In genomic region chr3:30750967-30751366, GRCh38 we compare ENCODE assay signal across 22 cellular contexts.
DNase-seq lines count a peak whose midpoint lies in the region; ATAC-seq, FAIRE-seq and TF ChIP-seq lines count a peak whose summit lies in the region.
"Had no signal": no experiment of that assay in that cellular context is flagged by ENCODE, and none has a peak within 500 bp of the region (broad histone marks: within the 10 kb centered on the region; RNA-seq: fewer than 3 reads in every experiment).

No MANE protein-coding gene starts in this region.

- WGBS in A549 (ENCODE audit: missing lambda C conversion rate): 86% methylated on average over 7 of the region's 7 CpGs
- 85 to 86% methylated on average over 7 of the region's 7 CpGs for WGBS in GM23248 (ENCODE audit: low coverage in 1 of 2, low lambda C conversion rate in 2 of 2, missing lambda C conversion rate in 2 of 2), 2 experiments

- H3K4me3 Mint-ChIP-seq in dendritic cell treated with granulocyte-macrophage colony-stimulating factor and Interleukin-4, amounts not matched to agents 40 ng/mL and 50 ng/mL, for 4 days: no peak overlapping the region
- H3K4me3 Mint-ChIP-seq: CD8-positive, alpha-beta memory T cell had no signal

- TF ChIP-seq POLR2A in A549 (IDR thresholded peaks at IDR 0.05; ENCODE audit: low read length): no peak

- H3K36me3 Mint-ChIP-seq in dendritic cell treated with granulocyte-macrophage colony-stimulating factor and Interleukin-4, amounts not matched to agents 40 ng/mL and 50 ng/mL, for 4 days (ENCODE audit: low read depth): no peaks in the 10 kb centered on the region
- H3K36me3 Mint-ChIP-seq: CD8-positive, alpha-beta memory T cell; IgD-negative memory B cell had no signal

- H3K9ac ChIP-seq in GM23248: no peak overlapping the region

- H3K27ac Mint-ChIP-seq in dendritic cell treated with granulocyte-macrophage colony-stimulating factor and Interleukin-4, amounts not matched to agents 40 ng/mL and 50 ng/mL, for 4 days: peak overlapping the region; percentile 13
- H3K27ac Mint-ChIP-seq: IgD-negative memory B cell had no signal

- no peaks in the 10 kb centered on the region for H3K27me3 ChIP-seq in GM23248 (replicated peaks; ENCODE audit: insufficient read depth)
- H3K27me3 ChIP-seq: MG63, spleen had no signal

- POLR2A ChIA-PET in A549 (lab: Yijun Ruan, JAX): no interaction called here
- POLR2A ChIA-PET in GM10248 (lab: Yijun Ruan, JAX): no interaction called here

- FAIRE-seq in A549 (lab: Jason Lieb, UNC): no peak
- FAIRE-seq: RCC 7860 had no signal

- H3K4me2 ChIP-seq in A549 (no peak overlapping the region), GM23248 (ENCODE audit: unreplicated experiment) (no peak overlapping the region)

- no peak for DNase-seq in A549 (ENCODE audit: low read depth in 1 of 2, low spot score in 1 of 2)
- peak; percentile 15 for DNase-seq in COR-L47 (lab: John Stamatoyannopoulos, UW)
- peak; percentile 36 for DNase-seq in NCI-H146 treated with DMSO at 0.1 percent for 48 hours (lab: John Stamatoyannopoulos, UW; ENCODE audit: unreplicated experiment)
- DNase-seq in GM23248: no peak
- no peak for DNase-seq in germinal center (ENCODE audit: low spot score)
- no peak for DNase-seq in GM10248 (ENCODE audit: extremely low spot score)
- no peak for DNase-seq in T1000 (lab: John Stamatoyannopoulos, UW)
- DNase-seq: activated gamma-delta T cell, amniotic stem cell, NCI-H2029, retina, trophoblast cell had no signal

- no peaks in the 10 kb centered on the region for H3K36me3 ChIP-seq in GM23248 (ENCODE audit: low read depth)
- H3K36me3 ChIP-seq: MG63, spleen, WERI-Rb-1 had no signal

- TF ChIP-seq CTCF in A549 (IDR thresholded peaks at IDR 0.05) (no peak), GM10248 (IDR thresholded peaks at IDR 0.05; ENCODE audit: control extremely low read depth, extremely low read depth, low read depth, missing control alignments) (no peak)

- H3F3A ChIP-seq in GM23248 (ENCODE audit: insufficient read depth): peaks cover 14% of the 10 kb centered on the region

- in situ Hi-C loops in GM23248 (cut with MboI): no loop called here

- H2AFZ ChIP-seq in GM23248: no peak overlapping the region

- H3K9me3 ChIP-seq in A549 (no peaks in the 10 kb centered on the region), GM23248 (ENCODE audit: low read depth) (no peaks in the 10 kb centered on the region)
- H3K9me3 ChIP-seq: MG63, spleen had no signal

- H4K20me1 ChIP-seq in GM23248 (ENCODE audit: insufficient read depth): no peaks in the 10 kb centered on the region

- TF ChIP-seq EP300 in A549 (IDR thresholded peaks at IDR 0.05): no peak

- H3K4me1 ChIP-seq in A549: peaks cover 46% of the 10 kb centered on the region
- H3K4me1 ChIP-seq in GM23248 (ENCODE audit: insufficient read depth): peaks cover 37% of the 10 kb centered on the region

- H3K27me3 Mint-ChIP-seq in dendritic cell treated with granulocyte-macrophage colony-stimulating factor and Interleukin-4, amounts not matched to agents 40 ng/mL and 50 ng/mL, for 4 days: no peaks in the 10 kb centered on the region
- H3K27me3 Mint-ChIP-seq: stimulated activated naive CD8-positive, alpha-beta T cell treated with anti-CD3 and anti-CD28 coated beads, Interleukin-15, amount 100 ng/mL, for 72 hours had no signal

- TF ChIP-seq RAD21 in A549 (conservative IDR thresholded peaks at IDR 0.05 in 1 of 2, IDR thresholded peaks at IDR 0.05 in 1 of 2): no peak

- H3K4me1 Mint-ChIP-seq in dendritic cell treated with granulocyte-macrophage colony-stimulating factor and Interleukin-4, amounts not matched to agents 40 ng/mL and 50 ng/mL, for 4 days (ENCODE audit: low read depth): peaks cover 2% of the 10 kb centered on the region

- no peaks in the 10 kb centered on the region for H3K79me2 ChIP-seq in GM23248 (ENCODE audit: insufficient read depth)

- H3K9me3 Mint-ChIP-seq in dendritic cell treated with granulocyte-macrophage colony-stimulating factor and Interleukin-4, amounts not matched to agents 40 ng/mL and 50 ng/mL, for 4 days: no peaks in the 10 kb centered on the region
- H3K9me3 Mint-ChIP-seq: CD8-positive, alpha-beta memory T cell; stimulated activated naive CD8-positive, alpha-beta T cell treated with anti-CD3 and anti-CD28 coated beads, Interleukin-15, amount 100 ng/mL, for 72 hours had no signal

- H3K9me2 ChIP-seq in GM23248 (ENCODE audit: insufficient read depth): no peaks in the 10 kb centered on the region

- H3K4me3 ChIP-seq in A549 (no peak overlapping the region), GM23248 (no peak overlapping the region)
- H3K4me3 ChIP-seq: MG63, SK-N-MC, spleen had no signal

- ATAC-seq in A549: no peak

- CTCF ChIA-PET in A549 (lab: Yijun Ruan, JAX) (interaction anchor here (0.6 to 3.9 kb wide), 8 partner anchors 16 to 736 kb away, joined by 3 to 15 read pairs (median 4); no protein-coding TSS in a partner anchor), GM10248 (lab: Yijun Ruan, JAX) (interaction anchor here (0.7 to 2.4 kb wide), 4 partner anchors 8 to 738 kb away, joined by 3 to 9 read pairs (median 4); no protein-coding TSS in a partner anchor)

- H3K27ac ChIP-seq in A549 (peak overlapping the region; percentile 52 to 69; a peak in 4 of 6 replicates), GM23248 (no peak overlapping the region)
- H3K27ac ChIP-seq: epithelial cell of prostate, SK-N-MC, spleen, WERI-Rb-1 had no signal

- intact Hi-C loops in dendritic cell treated with granulocyte-macrophage colony-stimulating factor and Interleukin-4, amounts not matched to agents 40 ng/mL and 50 ng/mL, for 4 days (cut with micrococcal nuclease): no loop called here

TF ChIP-seq in A549, 52 proteins besides CTCF, POLR2A, EP300 and RAD21:
- no peak for TF ChIP-seq JUN (IDR thresholded peaks at IDR 0.05)
- no peak for TF ChIP-seq RARB (CRISPR knock-in tag; IDR thresholded peaks at IDR 0.05)
- no peak for TF ChIP-seq RFX5 (IDR thresholded peaks at IDR 0.05)
- TF ChIP-seq SREBF2 (IDR thresholded peaks at IDR 0.05): no peak
TF ChIP-seq in A549: peak in this region for 0.

Comparison
In these comparisons a context has a peak if more than half of its experiments do, and no peak if none do; other contexts are left out.
1. DNase-seq: peak in COR-L47 (single experiment) and NCI-H146 treated with DMSO at 0.1 percent for 48 hours (single experiment); none in A549 (0 of 2), GM23248 (single experiment), germinal center (single experiment), GM10248 (single experiment) and T1000 (single experiment).